ENCODE assay signal across 1 cellular context in the genomic region with DNA sequence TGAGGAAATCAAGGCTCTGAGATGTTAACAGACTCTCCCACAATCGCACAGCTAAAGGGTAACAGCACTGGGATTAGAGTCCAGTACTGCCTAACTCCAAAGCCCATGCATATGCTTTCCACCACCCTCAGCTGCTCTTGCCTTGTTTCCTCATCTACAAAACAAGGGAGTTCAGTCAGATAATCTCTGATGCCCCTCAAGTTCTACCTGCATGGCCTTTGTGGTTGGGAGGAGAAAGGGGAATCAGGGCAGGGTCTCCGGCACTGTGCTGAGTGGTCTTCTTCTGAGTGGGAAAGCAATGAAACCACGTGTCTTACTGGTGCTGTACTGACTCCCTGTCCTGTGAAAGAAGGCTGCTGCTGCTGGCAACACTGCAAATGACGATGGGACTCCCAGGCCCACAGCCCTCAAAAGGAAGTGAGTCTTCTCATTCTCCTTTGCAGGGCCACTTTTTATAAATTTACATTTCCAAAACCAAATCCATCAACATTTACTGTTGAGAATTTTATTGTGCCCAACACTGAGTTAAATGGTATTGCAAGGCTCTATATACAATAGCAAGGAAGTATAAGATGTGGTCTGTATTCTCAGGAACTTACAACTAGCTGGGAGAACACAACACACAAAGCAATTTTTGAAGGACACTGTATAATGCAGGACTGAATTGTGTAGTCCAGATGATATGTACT.
TF ChIP-seq lines count a peak whose summit lies in the region.

No MANE protein-coding gene starts in this region.

TF ChIP-seq in GM23338, 12 proteins besides CTCF, POLR2A, EP300 and RAD21 (continued from another document):
- no peak for TF ChIP-seq ETS1 (IDR thresholded peaks at IDR 0.05)
- TF ChIP-seq ZNF114 (CRISPR knock-in tag; IDR thresholded peaks at IDR 0.05), result no peak
- no peak for TF ChIP-seq POLR2AphosphoS5 (IDR thresholded peaks at IDR 0.05; ENCODE audit: low read depth)
- TF ChIP-seq NANOG (IDR thresholded peaks at IDR 0.05; ENCODE audit: borderline replicate concordance), result no peak
- no peak for TF ChIP-seq CREB1 (CRISPR knock-in tag; IDR thresholded peaks at IDR 0.05; ENCODE audit: low read depth)
- TF ChIP-seq, protein P1, sequence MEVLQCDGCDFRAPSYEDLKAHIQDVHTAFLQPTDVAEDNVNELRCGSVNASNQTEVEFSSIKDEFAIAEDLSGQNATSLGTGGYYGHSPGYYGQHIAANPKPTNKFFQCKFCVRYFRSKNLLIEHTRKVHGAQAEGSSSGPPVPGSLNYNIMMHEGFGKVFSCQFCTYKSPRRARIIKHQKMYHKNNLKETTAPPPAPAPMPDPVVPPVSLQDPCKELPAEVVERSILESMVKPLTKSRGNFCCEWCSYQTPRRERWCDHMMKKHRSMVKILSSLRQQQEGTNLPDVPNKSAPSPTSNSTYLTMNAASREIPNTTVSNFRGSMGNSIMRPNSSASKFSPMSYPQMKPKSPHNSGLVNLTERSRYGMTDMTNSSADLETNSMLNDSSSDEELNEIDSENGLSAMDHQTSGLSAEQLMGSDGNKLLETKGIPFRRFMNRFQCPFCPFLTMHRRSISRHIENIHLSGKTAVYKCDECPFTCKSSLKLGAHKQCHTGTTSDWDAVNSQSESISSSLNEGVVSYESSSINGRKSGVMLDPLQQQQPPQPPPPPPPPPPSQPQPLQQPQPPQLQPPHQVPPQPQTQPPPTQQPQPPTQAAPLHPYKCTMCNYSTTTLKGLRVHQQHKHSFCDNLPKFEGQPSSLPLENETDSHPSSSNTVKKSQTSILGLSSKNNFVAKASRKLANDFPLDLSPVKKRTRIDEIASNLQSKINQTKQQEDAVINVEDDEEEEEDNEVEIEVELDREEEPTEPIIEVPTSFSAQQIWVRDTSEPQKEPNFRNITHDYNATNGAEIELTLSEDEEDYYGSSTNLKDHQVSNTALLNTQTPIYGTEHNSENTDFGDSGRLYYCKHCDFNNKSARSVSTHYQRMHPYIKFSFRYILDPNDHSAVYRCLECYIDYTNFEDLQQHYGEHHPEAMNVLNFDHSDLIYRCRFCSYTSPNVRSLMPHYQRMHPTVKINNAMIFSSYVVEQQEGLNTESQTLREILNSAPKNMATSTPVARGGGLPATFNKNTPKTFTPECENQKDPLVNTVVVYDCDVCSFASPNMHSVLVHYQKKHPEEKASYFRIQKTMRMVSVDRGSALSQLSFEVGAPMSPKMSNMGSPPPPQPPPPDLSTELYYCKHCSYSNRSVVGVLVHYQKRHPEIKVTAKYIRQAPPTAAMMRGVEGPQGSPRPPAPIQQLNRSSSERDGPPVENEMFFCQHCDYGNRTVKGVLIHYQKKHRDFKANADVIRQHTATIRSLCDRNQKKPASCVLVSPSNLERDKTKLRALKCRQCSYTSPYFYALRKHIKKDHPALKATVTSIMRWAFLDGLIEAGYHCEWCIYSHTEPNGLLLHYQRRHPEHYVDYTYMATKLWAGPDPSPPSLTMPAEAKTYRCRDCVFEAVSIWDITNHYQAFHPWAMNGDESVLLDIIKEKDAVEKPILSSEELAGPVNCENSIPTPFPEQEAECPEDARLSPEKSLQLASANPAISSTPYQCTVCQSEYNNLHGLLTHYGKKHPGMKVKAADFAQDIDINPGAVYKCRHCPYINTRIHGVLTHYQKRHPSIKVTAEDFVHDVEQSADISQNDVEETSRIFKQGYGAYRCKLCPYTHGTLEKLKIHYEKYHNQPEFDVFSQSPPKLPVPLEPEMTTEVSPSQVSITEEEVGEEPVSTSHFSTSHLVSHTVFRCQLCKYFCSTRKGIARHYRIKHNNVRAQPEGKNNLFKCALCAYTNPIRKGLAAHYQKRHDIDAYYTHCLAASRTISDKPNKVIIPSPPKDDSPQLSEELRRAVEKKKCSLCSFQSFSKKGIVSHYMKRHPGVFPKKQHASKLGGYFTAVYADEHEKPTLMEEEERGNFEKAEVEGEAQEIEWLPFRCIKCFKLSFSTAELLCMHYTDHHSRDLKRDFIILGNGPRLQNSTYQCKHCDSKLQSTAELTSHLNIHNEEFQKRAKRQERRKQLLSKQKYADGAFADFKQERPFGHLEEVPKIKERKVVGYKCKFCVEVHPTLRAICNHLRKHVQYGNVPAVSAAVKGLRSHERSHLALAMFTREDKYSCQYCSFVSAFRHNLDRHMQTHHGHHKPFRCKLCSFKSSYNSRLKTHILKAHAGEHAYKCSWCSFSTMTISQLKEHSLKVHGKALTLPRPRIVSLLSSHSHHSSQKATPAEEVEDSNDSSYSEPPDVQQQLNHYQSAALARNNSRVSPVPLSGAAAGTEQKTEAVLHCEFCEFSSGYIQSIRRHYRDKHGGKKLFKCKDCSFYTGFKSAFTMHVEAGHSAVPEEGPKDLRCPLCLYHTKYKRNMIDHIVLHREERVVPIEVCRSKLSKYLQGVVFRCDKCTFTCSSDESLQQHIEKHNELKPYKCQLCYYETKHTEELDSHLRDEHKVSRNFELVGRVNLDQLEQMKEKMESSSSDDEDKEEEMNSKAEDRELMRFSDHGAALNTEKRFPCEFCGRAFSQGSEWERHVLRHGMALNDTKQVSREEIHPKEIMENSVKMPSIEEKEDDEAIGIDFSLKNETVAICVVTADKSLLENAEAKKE (CRISPR knock-in tag; IDR thresholded peaks at IDR 0.05), result no peak
